9 cellular contexts compared by ENCODE assay signal in genomic region chr21:35026617-35027557, GRCh38. TPM values are rescaled to one million over a fixed set of nuclear protein-coding genes. Genes with fewer than 3 reads are reported as not detected.
DNase-seq lines count a peak whose midpoint lies in the region; ATAC-seq and TF ChIP-seq lines count a peak whose summit lies in the region.
"Had no signal": no experiment of that assay in that cellular context is flagged by ENCODE, and none has a peak within 500 bp of the region (broad histone marks: within the 10 kb centered on the region; RNA-seq: fewer than 3 reads in every experiment).

No MANE protein-coding gene starts in this region.

- H3K27ac ChIP-seq in lower lobe of right lung, result peak overlapping the region; percentile 76
- H3K27ac ChIP-seq: C4-2B had no signal

- intact Hi-C loops in lower lobe of right lung (cut with DNase I), result no loop called here

- H3K9me3 ChIP-seq in lower lobe of right lung, result no peaks in the 10 kb centered on the region

- TF ChIP-seq CTCF in choroid plexus epithelial cell (conservative IDR thresholded peaks at IDR 0.05; ENCODE audit: low read depth, low read length) (no peak), lower lobe of right lung (IDR thresholded peaks at IDR 0.05) (no peak)

- H3K4me3 ChIP-seq in choroid plexus epithelial cell (ENCODE audit: low read depth, low read length) (peak overlapping the region; percentile 47), lower lobe of right lung (peak overlapping the region; percentile 31)

- DNase-seq in NCI-H526 (lab: John Stamatoyannopoulos, UW) (peak; percentile 8 to 57), NCI-H526 treated with DMSO at 0.1 percent for 48 hours (lab: John Stamatoyannopoulos, UW) (no peak), choroid plexus epithelial cell (ENCODE audit: low read depth) (peak; percentile 80), lower lobe of right lung (peak; percentile 88), DMS 273 (lab: John Stamatoyannopoulos, UW; ENCODE audit: unreplicated experiment) (no peak)
- DNase-seq in activated CD4-positive, CD25-positive, alpha-beta regulatory T cell (lab: John Stamatoyannopoulos, UW), result peak; percentile 51 to 80 (median 66)
- DNase-seq in stimulated activated CD8-positive, alpha-beta memory T cell treated with anti-CD3 and anti-CD28 coated beads, Interleukin-15, amount 100 ng/mL, for 4 hours (ENCODE audit: low read depth in 2 of 2), result peak; percentile 62 to 68

- peaks cover 38% of the 10 kb centered on the region for H3K4me1 ChIP-seq in lower lobe of right lung

- no peaks in the 10 kb centered on the region for H3K27me3 ChIP-seq in lower lobe of right lung (ENCODE audit: low read depth)

- ATAC-seq in HG03565 (IDR thresholded peaks at IDR 0.05; ENCODE audit: unreplicated experiment) (peak; percentile 82), lower lobe of right lung (peak; percentile 92 to 93)

- H3K36me3 ChIP-seq in lower lobe of right lung, result no peaks in the 10 kb centered on the region

RNA-seq across cellular contexts. Expression of gene RUNX1, which starts 22.2 kb away (rescaled TPM):
- 110 TPM for total RNA-seq in lower lobe of right lung

Comparison
In these comparisons a context has a peak if more than half of its experiments do, and no peak if none do; other contexts are left out.
1. DNase-seq: peak in NCI-H526 (2 of 2), activated CD4-positive, CD25-positive, alpha-beta regulatory T cell (4 of 4), choroid plexus epithelial cell (single experiment), lower lobe of right lung (single experiment) and stimulated activated CD8-positive, alpha-beta memory T cell treated with anti-CD3 and anti-CD28 coated beads, Interleukin-15, amount 100 ng/mL, for 4 hours (2 of 2); none in NCI-H526 treated with DMSO at 0.1 percent for 48 hours (single experiment) and DMS 273 (single experiment).